Comparison of ENCODE assay signal across 15 cellular contexts in the genomic region with DNA sequence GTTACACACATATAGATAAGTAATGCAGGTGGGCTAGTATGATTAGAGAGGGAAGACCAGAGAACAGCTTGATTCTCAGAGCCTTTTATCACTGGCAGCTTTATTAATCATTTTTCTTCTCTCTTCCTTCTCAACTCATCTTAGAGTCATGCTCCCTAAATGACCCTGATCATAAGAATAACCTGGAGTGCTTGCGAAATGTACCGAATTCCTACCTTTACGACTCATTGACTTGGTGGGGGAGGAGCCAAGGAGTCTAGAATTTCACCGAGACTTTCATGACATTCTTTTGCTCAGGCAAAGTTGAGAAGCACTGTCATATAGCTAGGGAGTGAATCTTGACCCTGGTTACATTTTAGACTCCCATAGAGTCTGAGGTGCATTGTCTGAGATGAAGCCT.
"Had no signal": no experiment of that assay in that cellular context is flagged by ENCODE, and none has a peak within 500 bp of the region (broad histone marks: within the 10 kb centered on the region; RNA-seq: fewer than 3 reads in every experiment).

No MANE protein-coding gene starts in this region.

- H3K9me3 Mint-ChIP-seq: activated B cell treated with CpG ODN at 0.5 μM for 24 hours; activated CD4-positive, alpha-beta T cell treated with anti-CD3 and anti-CD28 coated beads, Interleukin-2, amount 10 ng/mL, durations not matched to agents 24 days and 14 days; neural crest cell; stimulated activated effector memory CD8-positive, alpha-beta T cell treated with anti-CD3 and anti-CD28 coated beads, Interleukin-12 subunit alpha, Interleukin-12 subunit beta, amount 100 ng/mL, for 72 hours had no signal

- H3K9me3 ChIP-seq: esophagus muscularis mucosa, pancreas, tibial artery had no signal

- H3K4me1 ChIP-seq: esophagus muscularis mucosa, pancreas, tibial artery had no signal

- H3K4me3 ChIP-seq: esophagus muscularis mucosa, pancreas, skin epidermis, tibial artery had no signal

- H3K27ac Mint-ChIP-seq: activated B cell treated with CpG ODN at 0.5 μM for 24 hours; activated CD4-positive, alpha-beta T cell treated with anti-CD3 and anti-CD28 coated beads, Interleukin-2, amount 10 ng/mL, durations not matched to agents 24 days and 14 days; activated naive CD8-positive, alpha-beta T cell; stimulated activated effector memory CD8-positive, alpha-beta T cell treated with anti-CD3 and anti-CD28 coated beads, Interleukin-12 subunit alpha, Interleukin-12 subunit beta, amount 100 ng/mL, for 72 hours had no signal

- H3K27me3 ChIP-seq: brain microvascular endothelial cell, esophagus muscularis mucosa, pancreas, tibial artery had no signal

- H3K27ac ChIP-seq: brain microvascular endothelial cell, esophagus muscularis mucosa, pancreas, skin epidermis, tibial artery had no signal

- H3K27me3 Mint-ChIP-seq: activated B cell treated with CpG ODN at 0.5 μM for 24 hours; activated CD4-positive, alpha-beta T cell treated with anti-CD3 and anti-CD28 coated beads, Interleukin-2, amount 10 ng/mL, durations not matched to agents 24 days and 14 days; activated naive CD8-positive, alpha-beta T cell had no signal

- H3K36me3 Mint-ChIP-seq: activated naive CD8-positive, alpha-beta T cell; stimulated activated effector memory CD8-positive, alpha-beta T cell treated with anti-CD3 and anti-CD28 coated beads, Interleukin-12 subunit alpha, Interleukin-12 subunit beta, amount 100 ng/mL, for 72 hours had no signal

- ATAC-seq: left ventricle myocardium superior; pancreas; stimulated activated effector memory CD8-positive, alpha-beta T cell treated with anti-CD3 and anti-CD28 coated beads, Interleukin-12 subunit alpha, Interleukin-12 subunit beta, amount 100 ng/mL, for 72 hours had no signal

- H3K4me1 Mint-ChIP-seq: activated B cell treated with CpG ODN at 0.5 μM for 24 hours; activated CD4-positive, alpha-beta T cell treated with anti-CD3 and anti-CD28 coated beads, Interleukin-2, amount 10 ng/mL, durations not matched to agents 24 days and 14 days; neural crest cell; stimulated activated effector memory CD8-positive, alpha-beta T cell treated with anti-CD3 and anti-CD28 coated beads, Interleukin-12 subunit alpha, Interleukin-12 subunit beta, amount 100 ng/mL, for 72 hours had no signal

- H3K36me3 ChIP-seq: brain microvascular endothelial cell, esophagus muscularis mucosa, pancreas, tibial artery had no signal

- H3K4me3 Mint-ChIP-seq: activated B cell treated with CpG ODN at 0.5 μM for 24 hours; activated CD4-positive, alpha-beta T cell treated with anti-CD3 and anti-CD28 coated beads, Interleukin-2, amount 10 ng/mL, durations not matched to agents 24 days and 14 days; activated naive CD8-positive, alpha-beta T cell; neural crest cell; stimulated activated effector memory CD8-positive, alpha-beta T cell treated with anti-CD3 and anti-CD28 coated beads, Interleukin-12 subunit alpha, Interleukin-12 subunit beta, amount 100 ng/mL, for 72 hours had no signal

- DNase-seq: activated B cell treated with CpG ODN at 0.5 μM for 24 hours; activated CD4-positive, alpha-beta T cell treated with anti-CD3 and anti-CD28 coated beads, Interleukin-2, amount 10 ng/mL, durations not matched to agents 24 days and 14 days; brain microvascular endothelial cell; dermis blood vessel endothelial cell; foreskin melanocyte; head of caudate nucleus; left ventricle myocardium superior; pancreas; T-helper 2 cell; tibial artery had no signal
